In genomic region chr1:161198877-161199431, GRCh38 we compare ENCODE assay signal across 9 cellular contexts. TPM values are rescaled to one million over a fixed set of nuclear protein-coding genes. Genes with fewer than 3 reads are reported as not detected.
DNase-seq lines count a peak whose midpoint lies in the region; ATAC-seq and TF ChIP-seq lines count a peak whose summit lies in the region.
"Had no signal": no experiment of that assay in that cellular context is flagged by ENCODE, and none has a peak within 500 bp of the region (broad histone marks: within the 10 kb centered on the region; RNA-seq: fewer than 3 reads in every experiment).

Gene ADAMTS4 (minus strand): TSS chr1:161199054. CDS start chr1:161198627, 427 bp downstream.

- peak within 1 kb of the TSS; percentile 47 to 80 for H3K18ac ChIP-seq in mesenchymal stem cell (ENCODE audit: low read depth in 1 of 2, low read length in 2 of 2)

- no peak within 1 kb of the TSS for H3K27ac ChIP-seq in mesenchymal stem cell (ENCODE audit: low read length, poor library complexity, severe bottlenecking)

- H2AK5ac ChIP-seq in mesenchymal stem cell (ENCODE audit: low read length, severe bottlenecking) = no peak within 1 kb of the TSS

- H3K36me3 Mint-ChIP-seq in activated naive CD4-positive, alpha-beta T cell treated with anti-CD3 and anti-CD28 coated beads, Interleukin-2, amount 10 ng/mL, durations not matched to agents 7 days and 5 days = peaks cover 13% of the 10 kb centered on the region
- peaks cover under 1% of the 10 kb centered on the region for H3K36me3 Mint-ChIP-seq in type B pancreatic cell

- H4K91ac ChIP-seq in mesenchymal stem cell (ENCODE audit: low read length) = no peak within 1 kb of the TSS

- H3K27me3 Mint-ChIP-seq in activated naive CD4-positive, alpha-beta T cell treated with anti-CD3 and anti-CD28 coated beads, Interleukin-2, amount 10 ng/mL, durations not matched to agents 7 days and 5 days = no peaks in the 10 kb centered on the region
- peaks cover 9% of the 10 kb centered on the region for H3K27me3 Mint-ChIP-seq in type B pancreatic cell
- H3K27me3 Mint-ChIP-seq: activated B cell treated with CpG ODN at 0.5 μM for 24 hours had no signal

- TF ChIP-seq CTCF in type B pancreatic cell (conservative IDR thresholded peaks at IDR 0.05) = no peak

- peak within 1 kb of the TSS; percentile 36 for H3K4me2 ChIP-seq in mesenchymal stem cell (ENCODE audit: low read length, poor library complexity, severe bottlenecking)

- H3K27me3 ChIP-seq in mesenchymal stem cell (ENCODE audit: control insufficient read depth in 1 of 2, insufficient read depth in 1 of 2, low read length in 2 of 2) = no peaks in the 10 kb centered on the region

- H3K9me3 ChIP-seq in mesenchymal stem cell (ENCODE audit: control insufficient read depth, low read length) = no peaks in the 10 kb centered on the region

- ATAC-seq in GM21619 (IDR thresholded peaks at IDR 0.05; ENCODE audit: unreplicated experiment) = no peak
- no peak for ATAC-seq in GM18861 (IDR thresholded peaks at IDR 0.05; ENCODE audit: unreplicated experiment)

- H3K23ac ChIP-seq in mesenchymal stem cell (ENCODE audit: low read length in 2 of 2) = no peak within 1 kb of the TSS

- peak within 1 kb of the TSS; percentile 64 for H4K8ac ChIP-seq in mesenchymal stem cell (ENCODE audit: low read length)

- H3K4me3 ChIP-seq in mesenchymal stem cell (ENCODE audit: insufficient read depth in 1 of 2, low read depth in 1 of 2, low read length in 2 of 2) = peak within 1 kb of the TSS in 1 of 2 experiments; percentile 84

- H2AFZ ChIP-seq in mesenchymal stem cell (ENCODE audit: low read depth, low read length) = peak within 1 kb of the TSS; percentile 33

- H3K4me1 ChIP-seq in mesenchymal stem cell (ENCODE audit: control insufficient read depth, insufficient read depth, low read depth, low read length) = peaks cover 14% of the 10 kb centered on the region

- H3K9ac ChIP-seq in mesenchymal stem cell (ENCODE audit: low read length) = peak within 1 kb of the TSS; percentile 83

- no peak within 1 kb of the TSS for H3K4me3 Mint-ChIP-seq in activated naive CD4-positive, alpha-beta T cell treated with anti-CD3 and anti-CD28 coated beads, Interleukin-2, amount 10 ng/mL, durations not matched to agents 7 days and 5 days
- H3K4me3 Mint-ChIP-seq in type B pancreatic cell = peak within 1 kb of the TSS; percentile 76
- H3K4me3 Mint-ChIP-seq: activated B cell treated with CpG ODN at 0.5 μM for 24 hours had no signal

- DNase-seq in activated naive CD4-positive, alpha-beta T cell treated with anti-CD3 and anti-CD28 coated beads, Interleukin-2, amount 10 ng/mL, durations not matched to agents 7 days and 5 days = no peak
- no peak for DNase-seq in activated naive CD4-positive, alpha-beta T cell treated with anti-CD3 and anti-CD28 coated beads, Interleukin-2, amount 50 U/mL, for 16 hours
- peak; percentile 68 to 74 for DNase-seq in dermis microvascular lymphatic vessel endothelial cell (ENCODE audit: low read depth in 2 of 2)
- DNase-seq in mesenchymal stem cell = no peak
- no peak for DNase-seq in type B pancreatic cell (ENCODE audit: extremely low spot score, unreplicated experiment)
- DNase-seq in NCI-H1048 (lab: John Stamatoyannopoulos, UW) = no peak
- DNase-seq: activated B cell treated with CpG ODN at 0.5 μM for 24 hours had no signal

- peaks cover 7% of the 10 kb centered on the region for H3K79me1 ChIP-seq in mesenchymal stem cell (replicated peaks; ENCODE audit: low read length, poor library complexity, severe bottlenecking)

- peak within 1 kb of the TSS; percentile 52 to 69 for H3K4ac ChIP-seq in mesenchymal stem cell (ENCODE audit: low read depth in 1 of 2, low read length in 2 of 2)

- CTCF ChIA-PET in activated naive CD4-positive, alpha-beta T cell treated with anti-CD3 and anti-CD28 coated beads, Interleukin-2, amount 10 ng/mL, durations not matched to agents 7 days and 5 days (lab: Charles Lee) = interaction anchor here (1.4 kb wide), 1 partner anchor 12 kb away, joined by 4 read pairs; no protein-coding TSS in a partner anchor

- H3K27ac Mint-ChIP-seq in activated naive CD4-positive, alpha-beta T cell treated with anti-CD3 and anti-CD28 coated beads, Interleukin-2, amount 10 ng/mL, durations not matched to agents 7 days and 5 days = peak within 1 kb of the TSS; percentile 97
- peak within 1 kb of the TSS; percentile 50 for H3K27ac Mint-ChIP-seq in type B pancreatic cell
- H3K27ac Mint-ChIP-seq: activated B cell treated with CpG ODN at 0.5 μM for 24 hours had no signal

- WGBS in mesenchymal stem cell = 78% methylated on average over 9 of the region's 11 CpGs

- peaks cover 74% of the 10 kb centered on the region for H3K4me1 Mint-ChIP-seq in activated naive CD4-positive, alpha-beta T cell treated with anti-CD3 and anti-CD28 coated beads, Interleukin-2, amount 10 ng/mL, durations not matched to agents 7 days and 5 days
- peaks cover 27% of the 10 kb centered on the region for H3K4me1 Mint-ChIP-seq in type B pancreatic cell (ENCODE audit: unreplicated experiment)

- peak within 1 kb of the TSS; percentile 23 to 80 for H2BK12ac ChIP-seq in mesenchymal stem cell (ENCODE audit: low read length in 2 of 2)

- H3K14ac ChIP-seq in mesenchymal stem cell (ENCODE audit: low read length in 2 of 2) = peak within 1 kb of the TSS in 1 of 2 experiments; percentile 72

- H2BK120ac ChIP-seq in mesenchymal stem cell (ENCODE audit: low read depth, low read length) = no peak within 1 kb of the TSS

- no peak within 1 kb of the TSS for H2BK5ac ChIP-seq in mesenchymal stem cell (ENCODE audit: low read depth, low read length, poor library complexity, severe bottlenecking)

- no peaks in the 10 kb centered on the region for H3K9me3 Mint-ChIP-seq in activated naive CD4-positive, alpha-beta T cell treated with anti-CD3 and anti-CD28 coated beads, Interleukin-2, amount 10 ng/mL, durations not matched to agents 7 days and 5 days
- H3K9me3 Mint-ChIP-seq in type B pancreatic cell = no peaks in the 10 kb centered on the region
- H3K9me3 Mint-ChIP-seq: activated B cell treated with CpG ODN at 0.5 μM for 24 hours had no signal

- H3K36me3 ChIP-seq in mesenchymal stem cell (ENCODE audit: control insufficient read depth in 1 of 2, insufficient read depth in 2 of 2, low read depth in 1 of 2, low read length in 2 of 2) = peaks cover 4 to 28% of the 10 kb centered on the region in 2 experiments

- peak within 1 kb of the TSS; percentile 87 for H2BK15ac ChIP-seq in mesenchymal stem cell (ENCODE audit: low read depth, poor library complexity, severe bottlenecking)

RNA-seq across cellular contexts. Expression of gene ADAMTS4, which starts in this region (rescaled TPM):
- total RNA-seq in dermis microvascular lymphatic vessel endothelial cell (12.5 and 15.8 TPM in 2 replicates), type B pancreatic cell (ENCODE audit: low replicate concordance) (0.10 and 2.5 TPM in 2 replicates)
- 0.03 TPM for polyA plus RNA-seq in mesenchymal stem cell (2013, experiment 1 of 2)
- 0.12 TPM for polyA plus RNA-seq in mesenchymal stem cell (2013, experiment 2 of 2)
- total RNA-seq: activated B cell treated with CpG ODN at 0.5 μM for 24 hours had no signal

Comparison
In these comparisons a context has a peak if more than half of its experiments do, and no peak if none do; other contexts are left out.
1. DNase-seq: peak in dermis microvascular lymphatic vessel endothelial cell (2 of 2); none in activated naive CD4-positive, alpha-beta T cell treated with anti-CD3 and anti-CD28 coated beads, Interleukin-2, amount 10 ng/mL, durations not matched to agents 7 days and 5 days (single experiment), activated naive CD4-positive, alpha-beta T cell treated with anti-CD3 and anti-CD28 coated beads, Interleukin-2, amount 50 U/mL, for 16 hours (single experiment), mesenchymal stem cell (single experiment), type B pancreatic cell (single experiment) and NCI-H1048 (single experiment).